Comparison of ENCODE assay signal across 9 cellular contexts in genomic region chr12:8243682-8244161, GRCh38. TPM values are rescaled to one million over a fixed set of nuclear protein-coding genes. Genes with fewer than 3 reads are reported as not detected.
DNase-seq lines count a peak whose midpoint lies in the region; ATAC-seq and TF ChIP-seq lines count a peak whose summit lies in the region.
"Not testable (repeated sequence)": the region's sequence is repeated elsewhere in the genome, so short reads cannot be mapped to it uniquely, and the experiment has no call there.
"Had no signal": no experiment of that assay in that cellular context is flagged by ENCODE, and none has a peak within 500 bp of the region (broad histone marks: within the 10 kb centered on the region; RNA-seq: fewer than 3 reads in every experiment).

No MANE protein-coding gene starts in this region.

- H3K27ac Mint-ChIP-seq in H9 (peak overlapping the region; percentile 64 to 83 (median 74); a peak in 3 of 7 replicates), natural killer cell (peak overlapping the region; percentile 76 to 83)
- H3K27ac Mint-ChIP-seq in activated CD8-positive, alpha-beta T cell treated with anti-CD3 and anti-CD28 coated beads for 36 hours: peak overlapping the region; percentile 85
- peak overlapping the region; percentile 76 for H3K27ac Mint-ChIP-seq in stimulated activated naive CD8-positive, alpha-beta T cell treated with anti-CD3 and anti-CD28 coated beads, Interleukin-15, Interleukin-2, amounts not matched to agents 100 ng/mL and 50 ng/mL, for 24 hours

- H3K14ac ChIP-seq in H9 (ENCODE audit: insufficient read depth, low read length): not testable (repeated sequence)

- H4K8ac ChIP-seq in H9 (replicated peaks; ENCODE audit: insufficient read length, low read depth, low read length): not testable (repeated sequence)

- not testable (repeated sequence) for H3K23ac ChIP-seq in H9 (ENCODE audit: insufficient read length, low read depth, low read length)

- H2AK5ac ChIP-seq in H9 (ENCODE audit: insufficient read length, low read length): not testable (repeated sequence)

- H3K9me3 Mint-ChIP-seq in H9; activated CD8-positive, alpha-beta T cell treated with anti-CD3 and anti-CD28 coated beads for 36 hours; natural killer cell; stimulated activated naive CD8-positive, alpha-beta T cell treated with anti-CD3 and anti-CD28 coated beads, Interleukin-15, Interleukin-2, amounts not matched to agents 100 ng/mL and 50 ng/mL, for 24 hours: not testable (repeated sequence)

- H2BK12ac ChIP-seq in H9 (ENCODE audit: insufficient read length, low read depth, low read length): not testable (repeated sequence)

- not testable (repeated sequence) for H3K79me1 ChIP-seq in H9 (ENCODE audit: insufficient read depth, low read depth, low read length, poor library complexity, severe bottlenecking)

- H3K36me3 ChIP-seq in BLaER1 treated with 17β-estradiol and CSF1 and Interleukin-3, amounts not matched to agents 10 nM and 100 nM: not testable (repeated sequence)

- ATAC-seq in activated CD8-positive, alpha-beta T cell treated with anti-CD3 and anti-CD28 coated beads for 36 hours; natural killer cell: not testable (repeated sequence)

- H4K20me1 ChIP-seq in BLaER1 treated with 17β-estradiol and CSF1 and Interleukin-3, amounts not matched to agents 10 nM and 100 nM; H9 (ENCODE audit: control insufficient read depth, insufficient read depth, insufficient read length): not testable (repeated sequence)

- peaks cover 16 to 22% of the 10 kb centered on the region in 2 experiments for H3K4me1 Mint-ChIP-seq in H9
- peaks cover 22% of the 10 kb centered on the region for H3K4me1 Mint-ChIP-seq in activated CD8-positive, alpha-beta T cell treated with anti-CD3 and anti-CD28 coated beads for 36 hours (ENCODE audit: low read depth)
- H3K4me1 Mint-ChIP-seq in natural killer cell: peaks cover 0 to 19% of the 10 kb centered on the region in 2 donors
- H3K4me1 Mint-ChIP-seq in stimulated activated naive CD8-positive, alpha-beta T cell treated with anti-CD3 and anti-CD28 coated beads, Interleukin-15, Interleukin-2, amounts not matched to agents 100 ng/mL and 50 ng/mL, for 24 hours (ENCODE audit: low read depth): peaks cover 17% of the 10 kb centered on the region

- H3K27me3 ChIP-seq in BLaER1 treated with 17β-estradiol and CSF1 and Interleukin-3, amounts not matched to agents 10 nM and 100 nM; H9 (ENCODE audit: insufficient read depth, low read length): not testable (repeated sequence)

- H4K91ac ChIP-seq in H9 (ENCODE audit: insufficient read length, low read depth, low read length): not testable (repeated sequence)

- H3K27ac ChIP-seq in BLaER1 treated with 17β-estradiol and CSF1 and Interleukin-3, amounts not matched to agents 10 nM and 100 nM: peak overlapping the region; percentile 24 to 82 (median 67); a peak in 19 of 22 replicates
- H3K27ac ChIP-seq in H9 (ENCODE audit: insufficient read length, low read depth, low read length): not testable (repeated sequence)

- H3K4me2 ChIP-seq in BLaER1 treated with 17β-estradiol and CSF1 and Interleukin-3, amounts not matched to agents 10 nM and 100 nM: peak overlapping the region; percentile 83 to 95 (median 89)
- peak overlapping the region; percentile 79 for H3K4me2 ChIP-seq in H9 (ENCODE audit: insufficient read depth, insufficient read length, low read length)

- H2AFZ ChIP-seq in H9 (ENCODE audit: low read length): not testable (repeated sequence)

- intact Hi-C loops in activated CD8-positive, alpha-beta T cell treated with anti-CD3 and anti-CD28 coated beads for 36 hours (cut with micrococcal nuclease): not testable (repeated sequence)
- intact Hi-C loops in natural killer cell (cut with micrococcal nuclease): loop anchor here (2.0 kb wide), 1 partner anchor 217 kb away; no protein-coding TSS in a partner anchor

- H3K79me2 ChIP-seq in H9 (ENCODE audit: insufficient read depth, low read length): not testable (repeated sequence)

- H2BK5ac ChIP-seq in H9 (ENCODE audit: insufficient read length, low read length): not testable (repeated sequence)

- peak overlapping the region; percentile 66 to 87 (median 73) for H3K4me3 ChIP-seq in BLaER1 treated with 17β-estradiol and CSF1 and Interleukin-3, amounts not matched to agents 10 nM and 100 nM
- peak overlapping the region; percentile 68 for H3K4me3 ChIP-seq in choroid plexus epithelial cell (ENCODE audit: low read depth, low read length)

- peaks cover 0 to 14% (median 10%) of the 10 kb centered on the region in 10 experiments; a peak in 11 of 20 replicates for H3K4me1 ChIP-seq in BLaER1 treated with 17β-estradiol and CSF1 and Interleukin-3, amounts not matched to agents 10 nM and 100 nM
- not testable (repeated sequence) for H3K4me1 ChIP-seq in H9 (ENCODE audit: insufficient read depth, low read length)

- CTCF ChIA-PET in activated CD8-positive, alpha-beta T cell treated with anti-CD3 and anti-CD28 coated beads for 36 hours (lab: Charles Lee): interaction anchor here (0.8 to 1.7 kb wide), 2 partner anchors 12 to 135 kb away, joined by 4 to 5 read pairs; no protein-coding TSS in a partner anchor

- not testable (repeated sequence) for H2BK15ac ChIP-seq in H9 (ENCODE audit: low read depth, low read length)

- H3K9me3 ChIP-seq in BLaER1 treated with 17β-estradiol and CSF1 and Interleukin-3, amounts not matched to agents 10 nM and 100 nM (replicated peaks in 1 of 11); H9 (ENCODE audit: control insufficient read depth, low read depth, low read length): not testable (repeated sequence)

- not testable (repeated sequence) for H3K36me3 Mint-ChIP-seq in H9 (ENCODE audit: insufficient read depth in 1 of 3, low read depth in 3 of 3); activated CD8-positive, alpha-beta T cell treated with anti-CD3 and anti-CD28 coated beads for 36 hours (ENCODE audit: low read depth); natural killer cell; stimulated activated naive CD8-positive, alpha-beta T cell treated with anti-CD3 and anti-CD28 coated beads, Interleukin-15, Interleukin-2, amounts not matched to agents 100 ng/mL and 50 ng/mL, for 24 hours (ENCODE audit: low read depth)

- not testable (repeated sequence) for H3K18ac ChIP-seq in H9 (ENCODE audit: insufficient read length, low read depth, low read length)

- not testable (repeated sequence) for H2BK20ac ChIP-seq in H9 (ENCODE audit: low read depth, low read length, poor library complexity, severe bottlenecking)

- peak overlapping the region; percentile 87 to 92 for H3K4me3 Mint-ChIP-seq in H9
- H3K4me3 Mint-ChIP-seq in activated CD8-positive, alpha-beta T cell treated with anti-CD3 and anti-CD28 coated beads for 36 hours: peak overlapping the region; percentile 90
- peak overlapping the region; percentile 88 for H3K4me3 Mint-ChIP-seq in natural killer cell
- H3K4me3 Mint-ChIP-seq in stimulated activated naive CD8-positive, alpha-beta T cell treated with anti-CD3 and anti-CD28 coated beads, Interleukin-15, Interleukin-2, amounts not matched to agents 100 ng/mL and 50 ng/mL, for 24 hours: peak overlapping the region; percentile 87

- H3K9ac ChIP-seq in BLaER1 treated with 17β-estradiol and CSF1 and Interleukin-3, amounts not matched to agents 10 nM and 100 nM: peak overlapping the region; percentile 60 to 88 (median 78)
- H3K9ac ChIP-seq in H9 (ENCODE audit: extremely low read depth, insufficient read length, low read length): peak overlapping the region; percentile 26

- not testable (repeated sequence) for H3K23me2 ChIP-seq in H9 (ENCODE audit: insufficient read length, low read depth, low read length, poor library complexity, severe bottlenecking)

- WGBS in H9 (ENCODE audit: extremely low coverage, insufficient read length, low lambda C conversion rate): no CpG with 5 or more reads among the region's 35 CpGs

- DNase-seq in H9; activated CD8-positive, alpha-beta T cell treated with anti-CD3 and anti-CD28 coated beads for 36 hours; choroid plexus epithelial cell (ENCODE audit: low read depth); natural killer cell: not testable (repeated sequence)
- peak; percentile 45 for DNase-seq in NCI-H748 (lab: John Stamatoyannopoulos, UW; ENCODE audit: unreplicated experiment)
- DNase-seq in hepatic stellate cell (ENCODE audit: low spot score): peak; percentile 13

- not testable (repeated sequence) for H3T11ph ChIP-seq in H9 (ENCODE audit: low read length)

- H3K27me3 Mint-ChIP-seq in H9 (ENCODE audit: low read depth); activated CD8-positive, alpha-beta T cell treated with anti-CD3 and anti-CD28 coated beads for 36 hours; natural killer cell (ENCODE audit: low read depth in 2 of 2); stimulated activated naive CD8-positive, alpha-beta T cell treated with anti-CD3 and anti-CD28 coated beads, Interleukin-15, Interleukin-2, amounts not matched to agents 100 ng/mL and 50 ng/mL, for 24 hours: not testable (repeated sequence)

- TF ChIP-seq CTCF in H9 (conservative IDR thresholded peaks at IDR 0.05); activated CD8-positive, alpha-beta T cell treated with anti-CD3 and anti-CD28 coated beads for 36 hours (IDR thresholded peaks at IDR 0.05); choroid plexus epithelial cell (conservative IDR thresholded peaks at IDR 0.05; ENCODE audit: low read depth, low read length); natural killer cell (IDR thresholded peaks at IDR 0.05): not testable (repeated sequence)

- H3K4ac ChIP-seq in H9 (ENCODE audit: low read depth, low read length): not testable (repeated sequence)

- H3K56ac ChIP-seq in H9 (ENCODE audit: insufficient read length, low read depth, low read length): not testable (repeated sequence)

- not testable (repeated sequence) for H2BK120ac ChIP-seq in H9 (ENCODE audit: low read depth, low read length, poor library complexity, severe bottlenecking)

- not testable (repeated sequence) for H4K5ac ChIP-seq in H9 (ENCODE audit: insufficient read length, low read depth, low read length)

- POLR2A ChIA-PET in activated CD8-positive, alpha-beta T cell treated with anti-CD3 and anti-CD28 coated beads for 36 hours (lab: Charles Lee): not testable (repeated sequence)

RNA-seq across cellular contexts. Expression of gene FAM90A1, which starts 16.3 kb away (rescaled TPM):
- total RNA-seq in H9 (2021) (0.09 and 0.15 TPM in 2 replicates), natural killer cell (under 1 TPM in 1 of 3 donors, not detected in 2; 0.28 TPM)
- total RNA-seq in activated CD8-positive, alpha-beta T cell treated with anti-CD3 and anti-CD28 coated beads for 36 hours: under 1 TPM; 0.13 to 0.27 TPM
- total RNA-seq: myocyte had no signal
